In the genomic region with DNA sequence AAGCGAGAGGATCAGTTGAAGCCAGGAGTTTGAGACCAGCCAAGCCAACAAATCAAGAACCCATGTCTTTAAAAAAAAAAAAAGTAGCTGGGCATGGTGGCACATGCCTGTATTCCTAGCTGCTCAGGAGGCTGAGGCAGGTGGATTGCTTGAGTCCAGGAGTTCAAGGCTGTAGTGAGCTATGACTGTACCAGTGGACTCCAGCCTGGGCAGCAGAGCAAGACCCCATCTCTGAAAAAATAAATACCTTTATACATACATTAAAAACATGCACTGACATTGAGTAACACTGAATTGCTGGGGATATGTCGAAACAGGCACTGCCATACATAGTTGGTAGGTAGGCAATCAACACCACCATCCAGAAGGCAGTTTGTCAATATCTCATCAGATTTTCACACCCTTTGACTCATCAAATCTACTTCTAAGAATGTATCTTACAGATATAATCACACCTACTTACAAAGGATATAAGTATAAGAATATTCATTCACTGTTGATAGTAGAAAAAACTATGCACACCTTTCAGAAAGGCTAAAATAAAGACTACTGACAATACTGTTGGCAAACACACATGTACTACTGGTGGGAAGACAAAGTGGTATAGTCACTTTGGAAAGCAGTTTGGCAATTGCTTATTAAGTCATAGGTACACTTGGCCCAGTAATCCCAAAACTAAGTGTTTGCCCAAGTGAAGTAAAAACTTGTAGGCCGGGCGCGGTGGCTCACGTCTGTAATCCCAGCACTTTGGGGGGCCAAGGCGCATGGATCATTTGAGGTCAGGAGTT, we compare ENCODE assay signal across 15 cellular contexts.
"Had no signal": no experiment of that assay in that cellular context is flagged by ENCODE, and none has a peak within 500 bp of the region (broad histone marks: within the 10 kb centered on the region; RNA-seq: fewer than 3 reads in every experiment).

No MANE protein-coding gene starts in this region.

- H3K27me3 ChIP-seq: hepatocyte, thyroid gland had no signal

- H3K27ac Mint-ChIP-seq: activated naive CD4-positive, alpha-beta T cell treated with anti-CD3 and anti-CD28 coated beads, Interleukin-2, amount 50 U/mL, for 72 hours; nephron progenitor cell; T-cell had no signal

- H3K27me3 Mint-ChIP-seq: T-cell had no signal

- H3K9me3 Mint-ChIP-seq: activated naive CD4-positive, alpha-beta T cell treated with anti-CD3 and anti-CD28 coated beads, Interleukin-2, amount 50 U/mL, for 72 hours; nephron progenitor cell; T-cell had no signal

- H3K4me3 ChIP-seq: hepatocyte, lung, thyroid gland had no signal

- H3K36me3 Mint-ChIP-seq: activated naive CD4-positive, alpha-beta T cell treated with anti-CD3 and anti-CD28 coated beads, Interleukin-2, amount 50 U/mL, for 72 hours; T-cell had no signal

- H3K27ac ChIP-seq: hepatocyte, thyroid gland, VCaP had no signal

- H3K9me3 ChIP-seq: thyroid gland had no signal

- H3K4me3 Mint-ChIP-seq: nephron progenitor cell, T-cell had no signal

- ATAC-seq: SK-N-SH treated with all-trans-retinoic acid at 6 μM for 48 hours, T-cell had no signal

- DNase-seq: activated CD8-positive, alpha-beta memory T cell treated with anti-CD3 and anti-CD28 coated beads, Interleukin-2, amount 50 U/mL, for 4 hours; activated gamma-delta T cell treated with Interleukin-2 at 50 U/mL for 16 hours; effector CD4-positive, alpha-beta T cell; foreskin fibroblast; nephron progenitor cell; nucleus accumbens; stimulated activated naive CD4-positive, alpha-beta T cell; T-cell; T1000; thyroid gland had no signal

- H3K36me3 ChIP-seq: thyroid gland had no signal
